ENCODE assay signal across 2 cellular contexts in the genomic region with DNA sequence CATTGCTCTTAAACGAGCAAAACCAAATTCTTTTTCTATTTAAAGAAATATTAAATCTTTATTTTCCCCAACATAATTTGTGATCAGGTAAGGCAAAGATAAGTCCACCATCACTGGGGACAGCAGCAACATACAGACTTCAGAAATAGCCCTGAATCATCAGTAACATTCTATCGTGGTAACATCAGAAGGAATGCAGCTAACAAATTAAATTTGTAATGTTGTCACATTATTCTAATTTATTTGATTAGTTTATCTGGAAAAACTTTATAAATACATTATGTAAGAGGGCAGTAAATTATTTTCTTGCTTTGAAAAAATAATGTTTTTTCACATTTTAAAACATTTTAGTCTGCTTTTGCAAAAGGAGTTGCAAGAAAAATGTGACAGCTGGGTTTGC.
TF ChIP-seq lines count a peak whose summit lies in the region.

No MANE protein-coding gene starts in this region.

TF ChIP-seq in SK-N-SH treated with all-trans-retinoic acid at 6 μM for 48 hours, 23 proteins besides CTCF, POLR2A, EP300 and RAD21 (continued from another document):
- TF ChIP-seq, protein P1, sequence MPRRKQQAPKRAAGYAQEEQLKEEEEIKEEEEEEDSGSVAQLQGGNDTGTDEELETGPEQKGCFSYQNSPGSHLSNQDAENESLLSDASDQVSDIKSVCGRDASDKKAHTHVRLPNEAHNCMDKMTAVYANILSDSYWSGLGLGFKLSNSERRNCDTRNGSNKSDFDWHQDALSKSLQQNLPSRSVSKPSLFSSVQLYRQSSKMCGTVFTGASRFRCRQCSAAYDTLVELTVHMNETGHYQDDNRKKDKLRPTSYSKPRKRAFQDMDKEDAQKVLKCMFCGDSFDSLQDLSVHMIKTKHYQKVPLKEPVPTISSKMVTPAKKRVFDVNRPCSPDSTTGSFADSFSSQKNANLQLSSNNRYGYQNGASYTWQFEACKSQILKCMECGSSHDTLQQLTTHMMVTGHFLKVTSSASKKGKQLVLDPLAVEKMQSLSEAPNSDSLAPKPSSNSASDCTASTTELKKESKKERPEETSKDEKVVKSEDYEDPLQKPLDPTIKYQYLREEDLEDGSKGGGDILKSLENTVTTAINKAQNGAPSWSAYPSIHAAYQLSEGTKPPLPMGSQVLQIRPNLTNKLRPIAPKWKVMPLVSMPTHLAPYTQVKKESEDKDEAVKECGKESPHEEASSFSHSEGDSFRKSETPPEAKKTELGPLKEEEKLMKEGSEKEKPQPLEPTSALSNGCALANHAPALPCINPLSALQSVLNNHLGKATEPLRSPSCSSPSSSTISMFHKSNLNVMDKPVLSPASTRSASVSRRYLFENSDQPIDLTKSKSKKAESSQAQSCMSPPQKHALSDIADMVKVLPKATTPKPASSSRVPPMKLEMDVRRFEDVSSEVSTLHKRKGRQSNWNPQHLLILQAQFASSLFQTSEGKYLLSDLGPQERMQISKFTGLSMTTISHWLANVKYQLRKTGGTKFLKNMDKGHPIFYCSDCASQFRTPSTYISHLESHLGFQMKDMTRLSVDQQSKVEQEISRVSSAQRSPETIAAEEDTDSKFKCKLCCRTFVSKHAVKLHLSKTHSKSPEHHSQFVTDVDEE (CRISPR knock-in tag; IDR thresholded peaks at IDR 0.05): no peak
- TF ChIP-seq, protein P2, sequence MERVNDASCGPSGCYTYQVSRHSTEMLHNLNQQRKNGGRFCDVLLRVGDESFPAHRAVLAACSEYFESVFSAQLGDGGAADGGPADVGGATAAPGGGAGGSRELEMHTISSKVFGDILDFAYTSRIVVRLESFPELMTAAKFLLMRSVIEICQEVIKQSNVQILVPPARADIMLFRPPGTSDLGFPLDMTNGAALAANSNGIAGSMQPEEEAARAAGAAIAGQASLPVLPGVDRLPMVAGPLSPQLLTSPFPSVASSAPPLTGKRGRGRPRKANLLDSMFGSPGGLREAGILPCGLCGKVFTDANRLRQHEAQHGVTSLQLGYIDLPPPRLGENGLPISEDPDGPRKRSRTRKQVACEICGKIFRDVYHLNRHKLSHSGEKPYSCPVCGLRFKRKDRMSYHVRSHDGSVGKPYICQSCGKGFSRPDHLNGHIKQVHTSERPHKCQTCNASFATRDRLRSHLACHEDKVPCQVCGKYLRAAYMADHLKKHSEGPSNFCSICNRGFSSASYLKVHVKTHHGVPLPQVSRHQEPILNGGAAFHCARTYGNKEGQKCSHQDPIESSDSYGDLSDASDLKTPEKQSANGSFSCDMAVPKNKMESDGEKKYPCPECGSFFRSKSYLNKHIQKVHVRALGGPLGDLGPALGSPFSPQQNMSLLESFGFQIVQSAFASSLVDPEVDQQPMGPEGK (CRISPR knock-in tag; IDR thresholded peaks at IDR 0.05; ENCODE audit: borderline replicate concordance): 0 out of 2 replicates have a peak, but pooled peaks have one; percentile 52

TF ChIP-seq in SK-N-SH, 30 proteins besides CTCF, POLR2A, EP300 and RAD21 (continued from another document):
- TF ChIP-seq, protein P3, sequence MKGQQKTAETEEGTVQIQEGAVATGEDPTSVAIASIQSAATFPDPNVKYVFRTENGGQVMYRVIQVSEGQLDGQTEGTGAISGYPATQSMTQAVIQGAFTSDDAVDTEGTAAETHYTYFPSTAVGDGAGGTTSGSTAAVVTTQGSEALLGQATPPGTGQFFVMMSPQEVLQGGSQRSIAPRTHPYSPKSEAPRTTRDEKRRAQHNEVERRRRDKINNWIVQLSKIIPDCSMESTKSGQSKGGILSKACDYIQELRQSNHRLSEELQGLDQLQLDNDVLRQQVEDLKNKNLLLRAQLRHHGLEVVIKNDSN (IDR thresholded peaks at IDR 0.05; ENCODE audit: borderline replicate concordance, low read depth): no peak
- TF ChIP-seq TEAD4 (IDR thresholded peaks at IDR 0.05; ENCODE audit: borderline replicate concordance, insufficient read depth) (no peak), MEF2A (IDR thresholded peaks at IDR 0.05; ENCODE audit: borderline replicate concordance, low read depth) (no peak)
